14 cellular contexts compared by ENCODE assay signal in genomic region chr10:3455385-3456334, GRCh38.
DNase-seq lines count a peak whose midpoint lies in the region; ATAC-seq and TF ChIP-seq lines count a peak whose summit lies in the region.
"Had no signal": no experiment of that assay in that cellular context is flagged by ENCODE, and none has a peak within 500 bp of the region (broad histone marks: within the 10 kb centered on the region; RNA-seq: fewer than 3 reads in every experiment).

No MANE protein-coding gene starts in this region.

- no peaks in the 10 kb centered on the region for H3K36me3 ChIP-seq in endodermal cell (ENCODE audit: control insufficient read depth, insufficient read depth, low read length)
- no peaks in the 10 kb centered on the region for H3K36me3 ChIP-seq in trophoblast cell (ENCODE audit: control insufficient read depth in 1 of 2, insufficient read depth in 2 of 2, low read length in 2 of 2)
- H3K36me3 ChIP-seq: prostate gland had no signal

- H2BK120ac ChIP-seq in trophoblast cell (ENCODE audit: insufficient read depth, low read length, poor library complexity), result peak overlapping the region; percentile 82

- H3K4me3 Mint-ChIP-seq in activated T-cell treated with anti-CD3 and anti-CD28 coated beads, Interleukin-2, amount 50 U/mL, for 4 hours, result peak overlapping the region; percentile 25
- H3K4me3 Mint-ChIP-seq in activated T-cell treated with anti-CD3 and anti-CD28 coated beads, Interleukin-2, amount 50 U/mL, for 24 hours, result no peak overlapping the region
- peak overlapping the region; percentile 40 for H3K4me3 Mint-ChIP-seq in T-helper 1 cell treated with Interleukin-12 subunit alpha and Interleukin-12 subunit beta and Interleukin-4 antibody, amounts not matched to agents 30 μg/mL and 1 μg/mL, for 36 hours
- no peak overlapping the region for H3K4me3 Mint-ChIP-seq in endodermal cell

- H3K9ac ChIP-seq in endodermal cell (ENCODE audit: extremely low read depth, low read length, poor library complexity, severe bottlenecking) (no peak overlapping the region), trophoblast cell (ENCODE audit: low read length) (no peak overlapping the region)

- H3K27me3 Mint-ChIP-seq in activated T-cell treated with anti-CD3 and anti-CD28 coated beads, Interleukin-2, amount 50 U/mL, for 4 hours (ENCODE audit: low read depth), result peaks cover under 1% of the 10 kb centered on the region
- H3K27me3 Mint-ChIP-seq in activated T-cell treated with anti-CD3 and anti-CD28 coated beads, Interleukin-2, amount 50 U/mL, for 24 hours, result peaks cover 12% of the 10 kb centered on the region
- H3K27me3 Mint-ChIP-seq in T-helper 1 cell treated with Interleukin-12 subunit alpha and Interleukin-12 subunit beta and Interleukin-4 antibody, amounts not matched to agents 30 μg/mL and 1 μg/mL, for 36 hours (ENCODE audit: low read depth), result peaks cover 10% of the 10 kb centered on the region
- H3K27me3 Mint-ChIP-seq in endodermal cell (ENCODE audit: insufficient read depth), result no peaks in the 10 kb centered on the region

- H3K4me3 ChIP-seq in endodermal cell (ENCODE audit: low read length) (no peak overlapping the region), trophoblast cell (ENCODE audit: low read depth, low read length) (no peak overlapping the region)
- H3K4me3 ChIP-seq: prostate gland had no signal

- H3K9me3 ChIP-seq in endodermal cell (ENCODE audit: control insufficient read depth, low read length) (no peaks in the 10 kb centered on the region), trophoblast cell (ENCODE audit: insufficient read depth, low read depth, low read length) (peaks cover 18% of the 10 kb centered on the region)
- H3K9me3 ChIP-seq: prostate gland had no signal

- H3K23ac ChIP-seq in trophoblast cell (ENCODE audit: low read length), result no peak overlapping the region

- no peak for ATAC-seq in activated T-cell treated with anti-CD3 and anti-CD28 coated beads, Interleukin-2, amount 50 U/mL, for 4 hours

- peaks cover 18% of the 10 kb centered on the region for H3K4me1 Mint-ChIP-seq in activated T-cell treated with anti-CD3 and anti-CD28 coated beads, Interleukin-2, amount 50 U/mL, for 4 hours (ENCODE audit: low read depth)
- peaks cover 16% of the 10 kb centered on the region for H3K4me1 Mint-ChIP-seq in activated T-cell treated with anti-CD3 and anti-CD28 coated beads, Interleukin-2, amount 50 U/mL, for 24 hours (ENCODE audit: low read depth)
- peaks cover 26% of the 10 kb centered on the region for H3K4me1 Mint-ChIP-seq in T-helper 1 cell treated with Interleukin-12 subunit alpha and Interleukin-12 subunit beta and Interleukin-4 antibody, amounts not matched to agents 30 μg/mL and 1 μg/mL, for 36 hours (ENCODE audit: low read depth)
- peaks cover 23% of the 10 kb centered on the region for H3K4me1 Mint-ChIP-seq in endodermal cell

- WGBS in endodermal cell (ENCODE audit: insufficient coverage in 1 of 2, insufficient read length in 1 of 2), 2 experiments, result 91 to 97% methylated on average over 7 to 13 of the region's 13 CpGs
- WGBS in trophoblast cell (ENCODE audit: extremely low coverage, insufficient coverage, insufficient read length), result no CpG with 5 or more reads among the region's 13 CpGs

- H4K91ac ChIP-seq in trophoblast cell (ENCODE audit: low read depth, low read length), result peak overlapping the region; percentile 91

- no peaks in the 10 kb centered on the region for H3K4me1 ChIP-seq in endodermal cell (ENCODE audit: control insufficient read depth, insufficient read depth, low read length)
- H3K4me1 ChIP-seq in trophoblast cell (ENCODE audit: control insufficient read depth in 1 of 2, insufficient read depth in 2 of 2, low read length in 2 of 2), result peaks cover 11 to 20% of the 10 kb centered on the region in 2 experiments
- H3K4me1 ChIP-seq: prostate gland had no signal

- H3K79me2 ChIP-seq in trophoblast cell (ENCODE audit: control insufficient read depth, insufficient read depth, low read length, poor library complexity), result peaks cover 4% of the 10 kb centered on the region

- DNase-seq in activated T-cell treated with anti-CD3 and anti-CD28 coated beads, Interleukin-2, amount 50 U/mL, for 4 hours, result no peak
- DNase-seq in activated T-cell treated with anti-CD3 and anti-CD28 coated beads, Interleukin-2, amount 50 U/mL, for 24 hours, result no peak
- DNase-seq in endodermal cell (peak; percentile 27), trophoblast cell (peak; percentile 85 to 94), activated gamma-delta T cell (lab: John Stamatoyannopoulos, UW) (no peak), cerebellar nuclear complex (lab: John Stamatoyannopoulos, UW) (no peak), middle frontal gyrus (ENCODE audit: extremely low spot score, low spot score) (no peak)
- DNase-seq: ACHN, anterior cingulate cortex, DMS79, kidney, NCI-H2171 had no signal

- peak overlapping the region; percentile 66 for H3K14ac ChIP-seq in trophoblast cell (ENCODE audit: low read length)

- H3K27me3 ChIP-seq in endodermal cell (ENCODE audit: control insufficient read depth, insufficient read depth, low read length, poor library complexity, severe bottlenecking), result no peaks in the 10 kb centered on the region
- no peaks in the 10 kb centered on the region for H3K27me3 ChIP-seq in trophoblast cell (ENCODE audit: insufficient read depth, low read length)

- H3K9me3 Mint-ChIP-seq in activated T-cell treated with anti-CD3 and anti-CD28 coated beads, Interleukin-2, amount 50 U/mL, for 4 hours, result no peaks in the 10 kb centered on the region
- H3K9me3 Mint-ChIP-seq in activated T-cell treated with anti-CD3 and anti-CD28 coated beads, Interleukin-2, amount 50 U/mL, for 24 hours, result no peaks in the 10 kb centered on the region
- peaks cover 5% of the 10 kb centered on the region for H3K9me3 Mint-ChIP-seq in T-helper 1 cell treated with Interleukin-12 subunit alpha and Interleukin-12 subunit beta and Interleukin-4 antibody, amounts not matched to agents 30 μg/mL and 1 μg/mL, for 36 hours
- peaks cover 28% of the 10 kb centered on the region for H3K9me3 Mint-ChIP-seq in endodermal cell

- H3K4ac ChIP-seq in trophoblast cell (ENCODE audit: low read depth, low read length), result no peak overlapping the region

- no peak overlapping the region for H3K27ac Mint-ChIP-seq in activated T-cell treated with anti-CD3 and anti-CD28 coated beads, Interleukin-2, amount 50 U/mL, for 24 hours
- H3K27ac Mint-ChIP-seq in T-helper 1 cell treated with Interleukin-12 subunit alpha and Interleukin-12 subunit beta and Interleukin-4 antibody, amounts not matched to agents 30 μg/mL and 1 μg/mL, for 36 hours, result peak overlapping the region; percentile 62
- peak overlapping the region; percentile 29 for H3K27ac Mint-ChIP-seq in endodermal cell

- peak overlapping the region; percentile 33 for H4K8ac ChIP-seq in trophoblast cell (ENCODE audit: low read depth, low read length)

- no peaks in the 10 kb centered on the region for H3K36me3 Mint-ChIP-seq in activated T-cell treated with anti-CD3 and anti-CD28 coated beads, Interleukin-2, amount 50 U/mL, for 4 hours (ENCODE audit: insufficient read depth)
- H3K36me3 Mint-ChIP-seq in activated T-cell treated with anti-CD3 and anti-CD28 coated beads, Interleukin-2, amount 50 U/mL, for 24 hours (ENCODE audit: low read depth), result no peaks in the 10 kb centered on the region
- H3K36me3 Mint-ChIP-seq in T-helper 1 cell treated with Interleukin-12 subunit alpha and Interleukin-12 subunit beta and Interleukin-4 antibody, amounts not matched to agents 30 μg/mL and 1 μg/mL, for 36 hours (ENCODE audit: low read depth), result no peaks in the 10 kb centered on the region
- peaks cover 6% of the 10 kb centered on the region for H3K36me3 Mint-ChIP-seq in endodermal cell (ENCODE audit: low read depth)

- H3K79me1 ChIP-seq in trophoblast cell (ENCODE audit: low read length), result peaks cover 7% of the 10 kb centered on the region

- H3K18ac ChIP-seq in trophoblast cell (ENCODE audit: low read length), result peak overlapping the region; percentile 10

- peak overlapping the region; percentile 16 for H2AK5ac ChIP-seq in trophoblast cell (ENCODE audit: low read length)

- peak overlapping the region; percentile 81 for H2BK12ac ChIP-seq in trophoblast cell (ENCODE audit: low read length)

- no peak for TF ChIP-seq CTCF in endodermal cell (conservative IDR thresholded peaks at IDR 0.05)

- H2AFZ ChIP-seq in trophoblast cell (ENCODE audit: insufficient read depth, low read length, poor library complexity), result no peak overlapping the region

- peak overlapping the region; percentile 63 for H4K12ac ChIP-seq in trophoblast cell (ENCODE audit: low read depth, low read length)

- peak overlapping the region; percentile 78 for H2BK5ac ChIP-seq in trophoblast cell (ENCODE audit: low read depth, low read length, poor library complexity)

- no peak overlapping the region for H3K4me2 ChIP-seq in trophoblast cell (ENCODE audit: low read length)

- no peak overlapping the region for H3K27ac ChIP-seq in endodermal cell (ENCODE audit: low read depth, low read length)
- peak overlapping the region; percentile 29 for H3K27ac ChIP-seq in trophoblast cell (ENCODE audit: low read depth, low read length)
- H3K27ac ChIP-seq: prostate gland had no signal

Comparison
In these comparisons a context has a peak if more than half of its experiments do, and no peak if none do; other contexts are left out.
1. H3K4me3 Mint-ChIP-seq: peak in activated T-cell treated with anti-CD3 and anti-CD28 coated beads, Interleukin-2, amount 50 U/mL, for 4 hours (single experiment) and T-helper 1 cell treated with Interleukin-12 subunit alpha and Interleukin-12 subunit beta and Interleukin-4 antibody, amounts not matched to agents 30 μg/mL and 1 μg/mL, for 36 hours (single experiment); none in activated T-cell treated with anti-CD3 and anti-CD28 coated beads, Interleukin-2, amount 50 U/mL, for 24 hours (single experiment) and endodermal cell (single experiment).
2. DNase-seq: peak in endodermal cell (single experiment) and trophoblast cell (2 of 2); none in activated T-cell treated with anti-CD3 and anti-CD28 coated beads, Interleukin-2, amount 50 U/mL, for 4 hours (single experiment), activated T-cell treated with anti-CD3 and anti-CD28 coated beads, Interleukin-2, amount 50 U/mL, for 24 hours (single experiment), activated gamma-delta T cell (single experiment), cerebellar nuclear complex (0 of 2) and middle frontal gyrus (single experiment).